Comparison of ENCODE assay signal across 18 cellular contexts in the genomic region with DNA sequence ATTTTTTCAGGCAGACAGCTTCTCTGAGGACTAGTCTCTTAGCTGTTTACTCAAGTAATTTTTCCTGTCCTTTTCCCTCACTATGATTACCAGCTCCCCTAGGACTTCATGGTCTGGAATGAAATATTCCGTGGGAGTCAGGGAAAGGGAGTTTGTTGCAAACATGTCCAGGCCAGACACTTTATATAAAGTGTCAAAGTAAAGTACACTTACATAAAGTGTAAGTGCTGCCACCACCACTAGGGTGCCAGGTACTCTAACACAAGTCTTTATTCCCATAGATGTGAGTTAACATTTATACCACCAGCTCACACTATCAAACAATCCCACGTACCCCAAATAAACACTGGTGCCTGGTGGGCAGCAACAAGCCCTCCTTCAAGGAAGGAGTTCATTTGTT.
DNase-seq lines count a peak whose midpoint lies in the region; ATAC-seq and TF ChIP-seq lines count a peak whose summit lies in the region.
"Had no signal": no experiment of that assay in that cellular context is flagged by ENCODE, and none has a peak within 500 bp of the region (broad histone marks: within the 10 kb centered on the region; RNA-seq: fewer than 3 reads in every experiment).

No MANE protein-coding gene starts in this region.

- peak; percentile 13 for DNase-seq in DMS53 (lab: John Stamatoyannopoulos, UW)
- no peak for DNase-seq in DMS53 treated with DMSO at 0.1 percent for 48 hours (lab: John Stamatoyannopoulos, UW; ENCODE audit: unreplicated experiment)
- DNase-seq in WERI-Rb-1, result no peak
- peak; percentile 19 for DNase-seq in fibroblast of the aortic adventitia (ENCODE audit: low read depth)
- no peak for DNase-seq in progenitor cell of endocrine pancreas (ENCODE audit: low spot score, unreplicated experiment)
- no peak for DNase-seq in coronary artery (ENCODE audit: low spot score)
- DNase-seq in NK-92 (lab: John Stamatoyannopoulos, UW; ENCODE audit: unreplicated experiment), result no peak
- DNase-seq: 8988T; activated CD4-positive, alpha-beta T cell treated with anti-CD3 and anti-CD28 coated beads for 1 hour; amniotic stem cell; COR-L47; effector memory CD4-positive, alpha-beta T cell; MG63; NCI-H2107; spleen; T-cell had no signal

- TF ChIP-seq CTCF in WERI-Rb-1 (IDR thresholded peaks at IDR 0.05; ENCODE audit: low read depth, low read length), result peak; percentile 37
- peak; percentile 24 for TF ChIP-seq CTCF in fibroblast of the aortic adventitia (IDR thresholded peaks at IDR 0.05; ENCODE audit: insufficient read depth, low read length)
- TF ChIP-seq CTCF in progenitor cell of endocrine pancreas (IDR thresholded peaks at IDR 0.05; ENCODE audit: unreplicated experiment), result peak; percentile 42
- TF ChIP-seq CTCF in coronary artery (IDR thresholded peaks at IDR 0.05), result no peak

- no peak overlapping the region for H3K27ac Mint-ChIP-seq in progenitor cell of endocrine pancreas
- H3K27ac Mint-ChIP-seq: T-cell had no signal

- no peaks in the 10 kb centered on the region for H3K27me3 ChIP-seq in WERI-Rb-1 (ENCODE audit: insufficient read depth, low read depth, severe bottlenecking)
- H3K27me3 ChIP-seq: MG63, spleen had no signal

- peaks cover 3% of the 10 kb centered on the region for H3K36me3 Mint-ChIP-seq in progenitor cell of endocrine pancreas (ENCODE audit: insufficient read depth)

- H3K9me3 ChIP-seq in WERI-Rb-1 (ENCODE audit: severe bottlenecking), result no peaks in the 10 kb centered on the region
- H3K9me3 ChIP-seq: HAP-1, MG63 had no signal

- no peak for ATAC-seq in HG03565 (IDR thresholded peaks at IDR 0.05; ENCODE audit: unreplicated experiment)
- ATAC-seq: T-cell had no signal

- peaks cover 9% of the 10 kb centered on the region for H3K4me1 Mint-ChIP-seq in progenitor cell of endocrine pancreas (ENCODE audit: low read depth)
- H3K4me1 Mint-ChIP-seq: T-cell had no signal

- no peak overlapping the region for H3K4me3 Mint-ChIP-seq in progenitor cell of endocrine pancreas (ENCODE audit: low read depth)
- H3K4me3 Mint-ChIP-seq: T-cell had no signal

- H3K27me3 Mint-ChIP-seq in progenitor cell of endocrine pancreas, result no peaks in the 10 kb centered on the region
- H3K27me3 Mint-ChIP-seq: T-cell had no signal

- no peak overlapping the region for H3K27ac ChIP-seq in WERI-Rb-1
- H3K27ac ChIP-seq in coronary artery, result no peak overlapping the region
- H3K27ac ChIP-seq: spleen had no signal

- H3K4me3 ChIP-seq in WERI-Rb-1 (ENCODE audit: low read depth, low read length) (no peak overlapping the region), fibroblast of the aortic adventitia (ENCODE audit: low read depth, low read length) (no peak overlapping the region), coronary artery (no peak overlapping the region)
- H3K4me3 ChIP-seq: HAP-1, MG63, spleen had no signal

- no peaks in the 10 kb centered on the region for H3K36me3 ChIP-seq in WERI-Rb-1
- H3K36me3 ChIP-seq: HAP-1, MG63, spleen had no signal

- H3K9me3 Mint-ChIP-seq in progenitor cell of endocrine pancreas (ENCODE audit: low read depth), result peaks cover 20% of the 10 kb centered on the region

Comparison
In these comparisons a context has a peak if more than half of its experiments do, and no peak if none do; other contexts are left out.
1. DNase-seq: peak in DMS53 (single experiment) and fibroblast of the aortic adventitia (single experiment); none in DMS53 treated with DMSO at 0.1 percent for 48 hours (single experiment), WERI-Rb-1 (single experiment), progenitor cell of endocrine pancreas (single experiment), coronary artery (single experiment) and NK-92 (single experiment).